9 cellular contexts compared by ENCODE assay signal in genomic region chr3:30609930-30610701, GRCh38. TPM values are rescaled to one million over a fixed set of nuclear protein-coding genes. Genes with fewer than 3 reads are reported as not detected.
DNase-seq lines count a peak whose midpoint lies in the region; ATAC-seq and TF ChIP-seq lines count a peak whose summit lies in the region.
"Had no signal": no experiment of that assay in that cellular context is flagged by ENCODE, and none has a peak within 500 bp of the region (broad histone marks: within the 10 kb centered on the region; RNA-seq: fewer than 3 reads in every experiment).

No MANE protein-coding gene starts in this region.

- H3K9me3 ChIP-seq in heart left ventricle (no peaks in the 10 kb centered on the region), breast epithelium (no peaks in the 10 kb centered on the region), muscle layer of colon (ENCODE audit: low read length) (no peaks in the 10 kb centered on the region)

- no peak for TF ChIP-seq CTCF in heart left ventricle (IDR thresholded peaks at IDR 0.05)
- TF ChIP-seq CTCF in breast epithelium (IDR thresholded peaks at IDR 0.05) = no peak
- TF ChIP-seq CTCF in type B pancreatic cell (conservative IDR thresholded peaks at IDR 0.05) = no peak

- H3K27me3 Mint-ChIP-seq in type B pancreatic cell = peaks cover 8% of the 10 kb centered on the region

- H3K27me3 ChIP-seq in heart left ventricle (no peaks in the 10 kb centered on the region), breast epithelium (no peaks in the 10 kb centered on the region), muscle layer of colon (ENCODE audit: control insufficient read depth in 1 of 2, insufficient read depth in 2 of 2, low read length in 2 of 2) (no peaks in the 10 kb centered on the region)

- H3K4me1 ChIP-seq in heart left ventricle = peaks cover 0 to 82% (median 70%) of the 10 kb centered on the region in 12 donors
- H3K4me1 ChIP-seq in breast epithelium = peaks cover 0 to 9% of the 10 kb centered on the region in 2 donors
- H3K4me1 ChIP-seq in muscle layer of colon (ENCODE audit: insufficient read depth, low read length) = peaks cover 60% of the 10 kb centered on the region

- H3K9me3 Mint-ChIP-seq in type B pancreatic cell = peaks cover 14% of the 10 kb centered on the region

- intact Hi-C loops in heart left ventricle (cut with DNase I) = loop anchor here in 9 of 10 donors (5.0 to 10.0 kb wide), 16 partner anchors 55 to 413 kb away; no protein-coding TSS in a partner anchor
- intact Hi-C loops in cardiac septum (cut with DNase I) = loop anchor here (5.0 to 10.0 kb wide), 6 partner anchors 55 to 375 kb away; no protein-coding TSS in a partner anchor
- intact Hi-C loops in breast epithelium (cut with DNase I; ENCODE audit: low total_unique reads) = no loop called here

- no peak for DNase-seq in heart left ventricle
- no peak for DNase-seq in cardiac septum (ENCODE audit: low spot score)
- no peak for DNase-seq in breast epithelium (ENCODE audit: low spot score in 2 of 2)
- no peak for DNase-seq in type B pancreatic cell (ENCODE audit: extremely low spot score, unreplicated experiment)
- no peak for DNase-seq in RPMI8226
- no peak for DNase-seq in hepatic stellate cell (ENCODE audit: low spot score)
- DNase-seq: amniotic stem cell had no signal

- H3K4me3 Mint-ChIP-seq in type B pancreatic cell = peak overlapping the region; percentile 37

- no peak overlapping the region for H3K9ac ChIP-seq in muscle layer of colon (ENCODE audit: low read length)

- TF ChIP-seq POLR2A in heart left ventricle (IDR thresholded peaks at IDR 0.05) = no peak
- no peak for TF ChIP-seq POLR2A in breast epithelium (IDR thresholded peaks at IDR 0.05)

- 64 to 81% (median 73%) methylated on average over 4 of the region's 4 CpGs for WGBS in heart left ventricle, 4 donors

- H3K27ac Mint-ChIP-seq in type B pancreatic cell = no peak overlapping the region

- peaks cover 0 to 4% (median 0%) of the 10 kb centered on the region in 9 donors for H3K36me3 ChIP-seq in heart left ventricle
- no peaks in the 10 kb centered on the region for H3K36me3 ChIP-seq in breast epithelium
- no peaks in the 10 kb centered on the region for H3K36me3 ChIP-seq in muscle layer of colon (ENCODE audit: insufficient read depth, low read length)

- H3K27ac ChIP-seq in heart left ventricle (peak overlapping the region in 10 of 12 donors; percentile 5 to 100 (median 66)), breast epithelium (peak overlapping the region; percentile 60 to 99), muscle layer of colon (ENCODE audit: low read depth, low read length) (peak overlapping the region; percentile 36)

- H3K4me3 ChIP-seq in heart left ventricle = peak overlapping the region in 9 of 12 donors; percentile 1 to 98 (median 92)
- peak overlapping the region; percentile 93 to 100 (median 99) for H3K4me3 ChIP-seq in breast epithelium
- peak overlapping the region in 1 of 2 donors; percentile 15 for H3K4me3 ChIP-seq in muscle layer of colon (ENCODE audit: low read depth in 1 of 2, low read length in 2 of 2)

- ATAC-seq in heart left ventricle = no peak
- no peak for ATAC-seq in GM21737 (IDR thresholded peaks at IDR 0.05; ENCODE audit: unreplicated experiment)

- peaks cover 56% of the 10 kb centered on the region for H3K4me1 Mint-ChIP-seq in type B pancreatic cell (ENCODE audit: unreplicated experiment)

- peaks cover 21% of the 10 kb centered on the region for H3K36me3 Mint-ChIP-seq in type B pancreatic cell

RNA-seq across cellular contexts. Expression of gene TGFBR2, which starts 3.7 kb away (rescaled TPM):
- total RNA-seq in heart left ventricle = 100 to 1,000 TPM in 7 of 9 donors, 10 to 100 TPM in 2; 82.4 to 217 (median 143) TPM
- polyA plus RNA-seq in heart left ventricle = 100 to 1,000 TPM in 1 of 2 donors, 10 to 100 TPM in 1; 13.8 to 153 TPM
- total RNA-seq in cardiac septum = 66.7 TPM
- 100 to 1,000 TPM; 205 to 281 (median 243) TPM for total RNA-seq in breast epithelium
- total RNA-seq in type B pancreatic cell (ENCODE audit: low replicate concordance) = 21.8 and 26.1 TPM in 2 replicates
